Comparison of ENCODE assay signal across 10 cellular contexts in the genomic region with DNA sequence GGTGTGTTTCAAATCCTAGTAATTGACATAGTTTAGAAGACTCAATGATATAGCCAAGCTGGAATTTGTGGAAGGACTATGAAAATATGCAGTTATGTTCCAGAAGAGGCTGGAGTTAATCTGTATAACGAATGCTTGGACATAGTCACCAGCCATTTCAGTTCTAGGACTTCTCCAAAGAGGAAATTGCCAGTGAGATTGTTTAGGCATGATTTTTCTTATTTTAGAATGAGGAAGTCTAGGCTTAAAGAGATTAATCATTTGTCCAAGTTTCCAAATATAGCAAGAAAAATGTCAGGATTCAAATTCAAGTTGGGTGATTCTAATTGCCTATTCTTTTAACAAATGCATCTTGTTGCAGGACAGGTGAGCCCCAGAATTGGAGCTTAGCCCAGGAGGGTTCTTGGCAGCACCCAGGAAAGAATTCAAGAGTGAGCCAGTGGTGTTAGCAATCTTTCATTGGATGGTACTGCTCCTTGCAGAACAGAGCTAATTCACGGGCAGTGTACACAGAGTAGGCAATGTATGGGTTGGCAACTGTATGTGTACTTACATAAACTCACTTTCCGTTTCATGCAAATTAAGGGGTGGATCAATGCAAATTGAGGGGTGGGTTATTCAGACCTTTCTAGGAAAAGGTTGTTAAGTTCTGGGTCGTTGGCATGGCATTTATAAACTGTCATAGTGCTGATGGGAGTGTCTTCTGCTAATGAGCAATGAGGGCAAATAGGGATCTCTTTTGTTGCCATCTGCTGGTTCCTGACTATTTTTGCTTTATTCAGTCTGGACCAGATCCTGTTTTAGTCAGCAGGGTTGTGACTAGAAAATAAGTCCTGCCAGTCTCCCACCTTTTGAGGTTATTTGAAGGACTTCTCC.
DNase-seq lines count a peak whose midpoint lies in the region; ATAC-seq and TF ChIP-seq lines count a peak whose summit lies in the region.
"Had no signal": no experiment of that assay in that cellular context is flagged by ENCODE, and none has a peak within 500 bp of the region (broad histone marks: within the 10 kb centered on the region; RNA-seq: fewer than 3 reads in every experiment).

No MANE protein-coding gene starts in this region.

- DNase-seq in Right ventricle myocardium superior (no peak), heart left ventricle (no peak), NCI-H748 (lab: John Stamatoyannopoulos, UW; ENCODE audit: unreplicated experiment) (peak; percentile 73), choroid plexus epithelial cell (ENCODE audit: low read depth) (peak; percentile 16), NCI-H1930 (lab: John Stamatoyannopoulos, UW) (no peak), GM19238 (ENCODE audit: insufficient read length, low spot score) (no peak)
- DNase-seq in activated CD8-positive, alpha-beta memory T cell treated with anti-CD3 and anti-CD28 coated beads, Interleukin-2, amount 50 U/mL, for 48 hours = no peak
- DNase-seq: Calu3; central memory CD4-positive, alpha-beta T cell had no signal

- peaks cover 0 to 7% (median 0%) of the 10 kb centered on the region in 12 donors for H3K9me3 ChIP-seq in heart left ventricle

- H3K27me3 ChIP-seq in heart left ventricle = no peaks in the 10 kb centered on the region

- no peak for TF ChIP-seq POLR2A in heart left ventricle (IDR thresholded peaks at IDR 0.05)

- H3K4me1 ChIP-seq in heart left ventricle = peaks cover 0 to 9% (median 0%) of the 10 kb centered on the region in 12 donors

- intact Hi-C loops in Right ventricle myocardium superior (cut with DNase I) = no loop called here
- intact Hi-C loops in heart left ventricle (cut with DNase I) = no loop called here

- H3K36me3 ChIP-seq in heart left ventricle = no peaks in the 10 kb centered on the region

- TF ChIP-seq CTCF in heart left ventricle (IDR thresholded peaks at IDR 0.05) (no peak), choroid plexus epithelial cell (conservative IDR thresholded peaks at IDR 0.05; ENCODE audit: low read depth, low read length) (no peak)

- WGBS in heart left ventricle, 4 donors = 37 to 42% (median 41%) methylated on average over 4 of the region's 4 CpGs

- ATAC-seq in Right ventricle myocardium superior (ENCODE audit: poor library complexity) = peak; percentile 28
- ATAC-seq in heart left ventricle = no peak
- ATAC-seq in HG03039 (IDR thresholded peaks at IDR 0.05; ENCODE audit: unreplicated experiment) = no peak

- H3K27ac ChIP-seq in heart left ventricle = no peak overlapping the region

- H3K4me3 ChIP-seq in heart left ventricle = no peak overlapping the region
- no peak overlapping the region for H3K4me3 ChIP-seq in choroid plexus epithelial cell (ENCODE audit: low read depth, low read length)

Comparison
In these comparisons a context has a peak if more than half of its experiments do, and no peak if none do; other contexts are left out.
1. DNase-seq: peak in NCI-H748 (single experiment) and choroid plexus epithelial cell (single experiment); none in Right ventricle myocardium superior (single experiment), heart left ventricle (0 of 5), activated CD8-positive, alpha-beta memory T cell treated with anti-CD3 and anti-CD28 coated beads, Interleukin-2, amount 50 U/mL, for 48 hours (single experiment), NCI-H1930 (0 of 2) and GM19238 (single experiment).